In the genomic region with DNA sequence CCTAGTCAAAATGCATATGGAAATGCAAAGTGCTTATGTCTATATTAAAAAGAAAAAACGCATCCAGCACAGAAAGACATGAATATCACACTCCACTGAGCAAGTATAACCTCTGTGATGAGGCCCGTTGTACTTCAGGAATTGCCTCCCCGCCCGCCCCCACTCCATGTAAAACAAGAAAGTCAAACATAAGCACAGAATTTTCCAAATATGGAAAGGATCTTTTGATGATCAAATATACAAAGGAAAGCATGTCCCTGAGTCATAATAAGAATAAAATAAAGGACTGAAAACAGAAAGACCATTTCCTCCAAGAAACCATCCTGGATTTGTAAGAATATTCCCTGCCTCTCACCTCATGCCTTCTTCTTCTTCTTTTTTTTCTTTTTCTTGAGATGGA, we compare ENCODE assay signal across 27 cellular contexts.
A peak's percentile ranks its signal among the peaks of the same experiment; 100 is the strongest.
DNase-seq lines count a peak whose midpoint lies in the region; ATAC-seq and TF ChIP-seq lines count a peak whose summit lies in the region.
"Had no signal": no experiment of that assay in that cellular context is flagged by ENCODE, and none has a peak within 500 bp of the region (broad histone marks: within the 10 kb centered on the region; RNA-seq: fewer than 3 reads in every experiment).

No MANE protein-coding gene starts in this region.

- peak; percentile 30 for DNase-seq in COLO829 (ENCODE audit: low spot score)
- peak; percentile 7 for DNase-seq in dermis blood vessel endothelial cell
- DNase-seq in neural crest cell (ENCODE audit: low read depth, low spot score): no peak
- DNase-seq in activated CD8-positive, alpha-beta T cell treated with anti-CD3 and anti-CD28 coated beads for 36 hours: no peak
- DNase-seq in lower leg skin (ENCODE audit: low spot score in 2 of 2): no peak
- DNase-seq in NK-92 treated with Interleukin-12 subunit alpha and Interleukin-12 subunit beta, amount 100 ng/mL, for 24 hours (lab: John Stamatoyannopoulos, UW): no peak
- DNase-seq in NCI-H2171 treated with DMSO at 0.1 percent for 48 hours (lab: John Stamatoyannopoulos, UW): no peak
- DNase-seq: activated CD4-positive, alpha-beta T cell treated with anti-CD3 and anti-CD28 coated beads for 36 hours; activated naive CD4-positive, alpha-beta T cell; activated T-cell treated with anti-CD3 and anti-CD28 coated beads, Interleukin-2, amount 50 U/mL, for 4 hours; CD4-positive, alpha-beta memory T cell; effector CD8-positive, alpha-beta T cell; foreskin fibroblast; heart left ventricle; left cardiac atrium; NCI-H1092; NCI-H187; NCI-H524 treated with DMSO at 0.1 percent for 48 hours; stimulated activated CD4-positive, alpha-beta T cell treated with anti-CD3 and anti-CD28 coated beads, Interleukin-15, amount 100 ng/mL, for 24 hours; stimulated activated naive CD8-positive, alpha-beta T cell treated with anti-CD3 and anti-CD28 coated beads, Interleukin-15, Interleukin-2, amounts not matched to agents 100 U/mL and 50 U/mL, for 24 hours; uterus had no signal

- H3K36me3 ChIP-seq in OCI-LY3 (replicated peaks; ENCODE audit: low read depth, low read length): no peaks in the 10 kb centered on the region
- H3K36me3 ChIP-seq: breast epithelium, heart left ventricle, neutrophil, prostate gland, thoracic aorta, uterus had no signal

- POLR2A ChIA-PET in activated CD8-positive, alpha-beta T cell treated with anti-CD3 and anti-CD28 coated beads for 36 hours (lab: Charles Lee): no interaction called here

- intact Hi-C loops in activated CD8-positive, alpha-beta T cell treated with anti-CD3 and anti-CD28 coated beads for 36 hours (cut with micrococcal nuclease): no loop called here
- intact Hi-C loops in lower leg skin (cut with DNase I; ENCODE audit: low total_unique reads): no loop called here

- no peak for TF ChIP-seq CTCF in OCI-LY3 (IDR thresholded peaks at IDR 0.05; ENCODE audit: low read depth, low read length)
- no peak for TF ChIP-seq CTCF in neural crest cell (conservative IDR thresholded peaks at IDR 0.05)
- TF ChIP-seq CTCF in activated CD8-positive, alpha-beta T cell treated with anti-CD3 and anti-CD28 coated beads for 36 hours (IDR thresholded peaks at IDR 0.05): no peak
- no peak for TF ChIP-seq CTCF in lower leg skin (IDR thresholded peaks at IDR 0.05)

- no peaks in the 10 kb centered on the region for H3K36me3 Mint-ChIP-seq in neural crest cell (ENCODE audit: low read depth)
- no peaks in the 10 kb centered on the region for H3K36me3 Mint-ChIP-seq in activated CD8-positive, alpha-beta T cell treated with anti-CD3 and anti-CD28 coated beads for 36 hours (ENCODE audit: low read depth)
- H3K36me3 Mint-ChIP-seq: CD4-positive, alpha-beta memory T cell had no signal

- 38 to 52% methylated on average over 4 of the region's 4 CpGs for WGBS in lower leg skin, 2 donors

- H3K4me3 Mint-ChIP-seq in neural crest cell: no peak overlapping the region
- H3K4me3 Mint-ChIP-seq in activated CD8-positive, alpha-beta T cell treated with anti-CD3 and anti-CD28 coated beads for 36 hours: no peak overlapping the region
- H3K4me3 Mint-ChIP-seq: activated CD4-positive, alpha-beta T cell treated with anti-CD3 and anti-CD28 coated beads for 36 hours; activated T-cell treated with anti-CD3 and anti-CD28 coated beads, Interleukin-2, amount 50 U/mL, for 4 hours; CD4-positive, alpha-beta memory T cell; T-helper 1 cell treated with Interleukin-12 subunit alpha and Interleukin-12 subunit beta and Interleukin-4 antibody, amounts not matched to agents 30 μg/mL and 1 μg/mL, for 36 hours had no signal

- no peaks in the 10 kb centered on the region for H3K9me3 ChIP-seq in OCI-LY3 (ENCODE audit: insufficient read depth, low read length)
- H3K9me3 ChIP-seq: breast epithelium, heart left ventricle, neutrophil, prostate gland, thoracic aorta, uterus had no signal

- no peak for TF ChIP-seq POLR2A in lower leg skin (IDR thresholded peaks at IDR 0.05)

- H3K79me2 ChIP-seq in OCI-LY3 (ENCODE audit: low read length): no peaks in the 10 kb centered on the region

- peaks cover 32% of the 10 kb centered on the region for H3K4me1 Mint-ChIP-seq in neural crest cell
- no peaks in the 10 kb centered on the region for H3K4me1 Mint-ChIP-seq in activated CD8-positive, alpha-beta T cell treated with anti-CD3 and anti-CD28 coated beads for 36 hours (ENCODE audit: low read depth)
- H3K4me1 Mint-ChIP-seq: activated CD4-positive, alpha-beta T cell treated with anti-CD3 and anti-CD28 coated beads for 36 hours; CD4-positive, alpha-beta memory T cell had no signal

- no peak overlapping the region for H3K9ac ChIP-seq in OCI-LY3 (ENCODE audit: low read length)

- H3K4me3 ChIP-seq in OCI-LY3 (ENCODE audit: low read length) (peak overlapping the region; percentile 67), lower leg skin (ENCODE audit: low read depth, poor library complexity, severe bottlenecking) (no peak overlapping the region)
- H3K4me3 ChIP-seq: breast epithelium, heart left ventricle, prostate gland, thoracic aorta, uterus had no signal

- no peaks in the 10 kb centered on the region for H3K27me3 ChIP-seq in OCI-LY3 (ENCODE audit: low read depth, low read length)
- H3K27me3 ChIP-seq: breast epithelium, neutrophil, uterus had no signal

- no peak for ATAC-seq in activated CD8-positive, alpha-beta T cell treated with anti-CD3 and anti-CD28 coated beads for 36 hours
- ATAC-seq: activated CD4-positive, alpha-beta T cell treated with anti-CD3 and anti-CD28 coated beads for 36 hours; activated T-cell treated with anti-CD3 and anti-CD28 coated beads, Interleukin-2, amount 50 U/mL, for 4 hours; heart left ventricle; left cardiac atrium; stimulated activated naive CD8-positive, alpha-beta T cell treated with anti-CD3 and anti-CD28 coated beads, Interleukin-15, Interleukin-2, amounts not matched to agents 100 U/mL and 50 U/mL, for 24 hours had no signal

- no peaks in the 10 kb centered on the region for H4K20me1 ChIP-seq in OCI-LY3 (ENCODE audit: insufficient read depth, low read length)

- peaks cover 10% of the 10 kb centered on the region for H3K4me1 ChIP-seq in OCI-LY3 (ENCODE audit: low read length)
- H3K4me1 ChIP-seq: breast epithelium, prostate gland, uterus had no signal

- H3K4me2 ChIP-seq in OCI-LY3 (ENCODE audit: low read length): peak overlapping the region; percentile 72

- peak overlapping the region; percentile 66 for H2AFZ ChIP-seq in OCI-LY3 (ENCODE audit: low read depth, low read length)

- CTCF ChIA-PET in activated CD8-positive, alpha-beta T cell treated with anti-CD3 and anti-CD28 coated beads for 36 hours (lab: Charles Lee): no interaction called here

- H3K27ac Mint-ChIP-seq in neural crest cell (ENCODE audit: unreplicated experiment): peak overlapping the region; percentile 53
- H3K27ac Mint-ChIP-seq in activated CD8-positive, alpha-beta T cell treated with anti-CD3 and anti-CD28 coated beads for 36 hours: no peak overlapping the region
- H3K27ac Mint-ChIP-seq: activated CD4-positive, alpha-beta T cell treated with anti-CD3 and anti-CD28 coated beads for 36 hours; CD4-positive, alpha-beta memory T cell; T-helper 1 cell treated with Interleukin-12 subunit alpha and Interleukin-12 subunit beta and Interleukin-4 antibody, amounts not matched to agents 30 μg/mL and 1 μg/mL, for 36 hours had no signal

- no peaks in the 10 kb centered on the region for H3K27me3 Mint-ChIP-seq in neural crest cell (ENCODE audit: low read depth)
- peaks cover 2% of the 10 kb centered on the region for H3K27me3 Mint-ChIP-seq in activated CD8-positive, alpha-beta T cell treated with anti-CD3 and anti-CD28 coated beads for 36 hours
- H3K27me3 Mint-ChIP-seq: activated CD4-positive, alpha-beta T cell treated with anti-CD3 and anti-CD28 coated beads for 36 hours; CD4-positive, alpha-beta memory T cell had no signal

- no peak overlapping the region for H3K27ac ChIP-seq in OCI-LY3 (ENCODE audit: low read length)
- H3K27ac ChIP-seq: breast epithelium, heart left ventricle, neutrophil, prostate gland, uterus had no signal

- no peaks in the 10 kb centered on the region for H3K9me3 Mint-ChIP-seq in neural crest cell
- H3K9me3 Mint-ChIP-seq in activated CD8-positive, alpha-beta T cell treated with anti-CD3 and anti-CD28 coated beads for 36 hours: no peaks in the 10 kb centered on the region
- H3K9me3 Mint-ChIP-seq: activated T-cell treated with anti-CD3 and anti-CD28 coated beads, Interleukin-2, amount 50 U/mL, for 4 hours; T-helper 1 cell treated with Interleukin-12 subunit alpha and Interleukin-12 subunit beta and Interleukin-4 antibody, amounts not matched to agents 30 μg/mL and 1 μg/mL, for 36 hours had no signal

Comparison
In these comparisons a context has a peak if more than half of its experiments do, and no peak if none do; other contexts are left out.
1. DNase-seq: peak in COLO829 (single experiment) and dermis blood vessel endothelial cell (single experiment); none in neural crest cell (single experiment), activated CD8-positive, alpha-beta T cell treated with anti-CD3 and anti-CD28 coated beads for 36 hours (single experiment), lower leg skin (0 of 2), NK-92 treated with Interleukin-12 subunit alpha and Interleukin-12 subunit beta, amount 100 ng/mL, for 24 hours (single experiment) and NCI-H2171 treated with DMSO at 0.1 percent for 48 hours (single experiment).